ENCODE assay signal across 20 cellular contexts in the genomic region with DNA sequence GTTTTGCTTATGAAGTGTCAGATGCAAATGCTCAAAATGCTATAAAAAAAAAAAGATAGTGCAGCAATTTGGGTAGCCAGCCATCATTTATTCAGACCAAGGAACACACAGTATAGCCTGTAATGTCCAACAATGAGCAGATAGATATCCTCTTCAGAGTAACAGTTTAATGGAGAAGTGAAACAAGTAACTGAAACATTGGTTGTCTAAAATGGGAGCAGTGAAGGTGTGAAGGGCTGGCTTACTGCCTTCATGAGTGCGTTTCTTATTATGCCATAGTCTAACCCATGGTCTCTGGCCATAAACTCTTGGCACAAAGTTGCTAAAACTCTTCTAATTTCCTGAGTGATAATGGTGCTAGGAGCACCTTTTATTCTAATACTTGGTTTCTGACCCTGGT. TPM values are rescaled to one million over a fixed set of nuclear protein-coding genes. Genes with fewer than 3 reads are reported as not detected.
DNase-seq lines count a peak whose midpoint lies in the region; ATAC-seq and TF ChIP-seq lines count a peak whose summit lies in the region.
"Had no signal": no experiment of that assay in that cellular context is flagged by ENCODE, and none has a peak within 500 bp of the region (broad histone marks: within the 10 kb centered on the region; RNA-seq: fewer than 3 reads in every experiment).

No MANE protein-coding gene starts in this region.

- intact Hi-C loops in ascending aorta (cut with DNase I): no loop called here

- DNase-seq in ascending aorta (ENCODE audit: low spot score in 2 of 2) (no peak), NCI-H1694 treated with DMSO at 0.1 percent for 48 hours (lab: John Stamatoyannopoulos, UW) (no peak), middle frontal gyrus (ENCODE audit: extremely low spot score, low spot score) (no peak)
- no peak for DNase-seq in stimulated activated CD4-positive, alpha-beta T cell treated with anti-CD3 and anti-CD28 coated beads, Interleukin-2, amount 100 ng/mL, for 48 hours
- DNase-seq: activated CD4-positive, alpha-beta memory T cell treated with anti-CD3 and anti-CD28 coated beads, Interleukin-2, amount 10 ng/mL, durations not matched to agents 7 days and 5 days; activated CD4-positive, CD25-positive, alpha-beta regulatory T cell; activated naive CD4-positive, alpha-beta T cell treated with Interleukin-2 at 50 U/mL for 16 hours; DMS79; effector CD8-positive, alpha-beta T cell; KG1; midbrain; NCI-H1092 treated with DMSO at 0.1 percent for 48 hours; nephron progenitor cell; T-helper 9 cell had no signal

- peaks cover 8 to 61% of the 10 kb centered on the region in 2 donors for H3K4me1 ChIP-seq in ascending aorta
- H3K4me1 ChIP-seq: SJSA1 had no signal

- peak overlapping the region; percentile 8 to 23 for H3K4me3 ChIP-seq in ascending aorta
- H3K4me3 ChIP-seq: SJSA1 had no signal

- TF ChIP-seq CTCF in ascending aorta (IDR thresholded peaks at IDR 0.05): no peak

- H3K9me3 ChIP-seq in ascending aorta: no peaks in the 10 kb centered on the region
- H3K9me3 ChIP-seq: SJSA1 had no signal

- H3K27ac ChIP-seq in ascending aorta: peak overlapping the region; percentile 51 to 65
- H3K27ac ChIP-seq: SJSA1 had no signal

- H3K27me3 ChIP-seq in ascending aorta: no peaks in the 10 kb centered on the region
- H3K27me3 ChIP-seq: SJSA1 had no signal

- H3K36me3 ChIP-seq in ascending aorta: no peaks in the 10 kb centered on the region
- H3K36me3 ChIP-seq: SJSA1 had no signal

- ATAC-seq in GM18867 (IDR thresholded peaks at IDR 0.05; ENCODE audit: unreplicated experiment): peak; percentile 90
- peak; percentile 71 for ATAC-seq in GM21390 (IDR thresholded peaks at IDR 0.05; ENCODE audit: unreplicated experiment)
- peak; percentile 46 for ATAC-seq in HG03342 (IDR thresholded peaks at IDR 0.05; ENCODE audit: unreplicated experiment)
- ATAC-seq: sciatic nerve; stimulated activated memory B cell treated with anti-CD40 and anti-IgM and Interleukin-4, amounts not matched to agents 10 μg/mL and 1 μg/mL and 100 μg/mL, for 72 hours had no signal

RNA-seq across cellular contexts. Expression of gene RGS5, which starts 11.4 kb away (rescaled TPM):
- 732 TPM for total RNA-seq in ascending aorta
